Comparison of ENCODE assay signal across 16 cellular contexts in the genomic region with DNA sequence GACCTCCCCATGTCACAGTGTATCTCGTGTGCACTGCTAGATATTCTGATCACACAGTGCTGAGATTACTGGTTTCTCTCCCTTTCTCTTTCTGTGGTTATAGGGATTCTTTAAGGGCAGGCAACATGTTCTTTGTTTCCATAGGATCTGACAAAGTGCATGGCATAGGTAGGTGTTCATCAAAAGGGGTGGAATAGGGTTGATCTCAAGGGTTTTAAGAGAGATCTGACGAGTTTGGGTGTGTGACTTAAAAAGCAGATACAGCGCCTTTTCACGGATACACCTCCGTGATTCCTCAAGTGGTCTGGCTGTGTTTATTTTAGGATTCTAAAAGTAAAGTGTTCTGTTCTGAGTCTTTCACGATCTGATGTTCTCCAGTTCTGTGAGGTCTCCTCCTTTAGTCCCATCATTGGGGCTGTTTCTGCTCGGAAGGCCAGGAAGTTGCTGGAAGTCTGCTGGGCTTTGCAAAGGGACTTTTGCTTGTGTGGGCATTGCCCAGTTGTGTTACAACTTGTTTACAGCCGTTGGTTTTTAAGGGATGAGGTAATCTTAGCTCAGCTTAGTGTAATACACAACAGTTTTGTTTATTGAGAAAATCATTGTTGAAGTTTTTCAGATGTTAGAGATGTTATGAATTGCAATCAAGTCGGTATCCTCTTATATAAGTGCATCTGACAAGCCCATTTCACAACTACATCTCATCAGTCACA. TPM values are rescaled to one million over a fixed set of nuclear protein-coding genes. Genes with fewer than 3 reads are reported as not detected.
DNase-seq lines count a peak whose midpoint lies in the region; ATAC-seq, FAIRE-seq and TF ChIP-seq lines count a peak whose summit lies in the region.
"Had no signal": no experiment of that assay in that cellular context is flagged by ENCODE, and none has a peak within 500 bp of the region (broad histone marks: within the 10 kb centered on the region; RNA-seq: fewer than 3 reads in every experiment).

No MANE protein-coding gene starts in this region.

- H3K4me1 ChIP-seq in keratinocyte (ENCODE audit: control insufficient read depth, extremely low read depth, insufficient read depth, low read length) (peaks cover 24% of the 10 kb centered on the region), tibial artery (peaks cover 0 to 90% (median 51%) of the 10 kb centered on the region in 4 donors)

- CTCF ChIA-PET in activated CD4-positive, alpha-beta T cell treated with anti-CD3 and anti-CD28 coated beads for 36 hours (lab: Charles Lee) = interaction anchor here (0.7 to 1.1 kb wide), 2 partner anchors 14 to 167 kb away, joined by 3 read pairs; no protein-coding TSS in a partner anchor

- no peaks in the 10 kb centered on the region for H3K9me3 Mint-ChIP-seq in activated CD4-positive, alpha-beta T cell treated with anti-CD3 and anti-CD28 coated beads for 36 hours (ENCODE audit: low read depth)
- no peaks in the 10 kb centered on the region for H3K9me3 Mint-ChIP-seq in brain
- H3K9me3 Mint-ChIP-seq: activated B cell treated with CpG ODN at 0.5 μM for 24 hours had no signal

- no peaks in the 10 kb centered on the region for H3K36me3 Mint-ChIP-seq in activated CD4-positive, alpha-beta T cell treated with anti-CD3 and anti-CD28 coated beads for 36 hours (ENCODE audit: low read depth)
- peaks cover 25% of the 10 kb centered on the region for H3K36me3 Mint-ChIP-seq in brain

- no peak for DNase-seq in activated CD4-positive, alpha-beta T cell treated with anti-CD3 and anti-CD28 coated beads for 36 hours
- no peak for DNase-seq in activated CD4-positive, alpha-beta T cell treated with anti-CD3 and anti-CD28 coated beads, Interleukin-2, amount 50 U/mL, for 4 hours
- DNase-seq in keratinocyte (ENCODE audit: low read depth, low spot score) (peak; percentile 73), tibial artery (no peak), posterior cingulate gyrus (no peak)
- DNase-seq in activated CD4-positive, alpha-beta T cell treated with anti-CD3 and anti-CD28 coated beads, Interleukin-2, amount 50 U/mL, for 48 hours = no peak
- DNase-seq: activated B cell treated with CpG ODN at 0.5 μM for 24 hours; activated effector memory CD4-positive, alpha-beta T cell treated with Interleukin-2 at 50 U/mL for 16 hours; GDM1; KG1; SHP77; stimulated activated CD4-positive, alpha-beta T cell treated with anti-CD3 and anti-CD28 coated beads, Interleukin-2, amount 100 ng/mL, for 48 hours; upper lobe of left lung had no signal

- no peak overlapping the region for H3K27ac Mint-ChIP-seq in activated CD4-positive, alpha-beta T cell treated with anti-CD3 and anti-CD28 coated beads for 36 hours
- H3K27ac Mint-ChIP-seq in brain = peak overlapping the region in 3 of 5 experiments; percentile 6 to 80 (median 57)
- H3K27ac Mint-ChIP-seq: activated B cell treated with CpG ODN at 0.5 μM for 24 hours had no signal

- H3K4me3 Mint-ChIP-seq in activated CD4-positive, alpha-beta T cell treated with anti-CD3 and anti-CD28 coated beads for 36 hours = no peak overlapping the region
- no peak overlapping the region for H3K4me3 Mint-ChIP-seq in brain
- H3K4me3 Mint-ChIP-seq: activated B cell treated with CpG ODN at 0.5 μM for 24 hours had no signal

- H2AFZ ChIP-seq in keratinocyte (ENCODE audit: control insufficient read depth, low read length) = peak overlapping the region; percentile 62

- no peaks in the 10 kb centered on the region for H3K27me3 Mint-ChIP-seq in activated CD4-positive, alpha-beta T cell treated with anti-CD3 and anti-CD28 coated beads for 36 hours
- H3K27me3 Mint-ChIP-seq in brain = peaks cover 2% of the 10 kb centered on the region
- H3K27me3 Mint-ChIP-seq: activated B cell treated with CpG ODN at 0.5 μM for 24 hours had no signal

- H3K27me3 ChIP-seq in keratinocyte (ENCODE audit: control insufficient read depth, extremely low read depth, insufficient read depth, low read length) (no peaks in the 10 kb centered on the region), tibial artery (no peaks in the 10 kb centered on the region)
- H3K27me3 ChIP-seq: upper lobe of left lung had no signal

- peak overlapping the region; percentile 93 for H3K4me2 ChIP-seq in keratinocyte (ENCODE audit: control insufficient read depth, extremely low read depth, insufficient read depth, low read depth, low read length)

- H4K20me1 ChIP-seq in keratinocyte (ENCODE audit: control insufficient read depth, extremely low read depth, insufficient read depth, low read length) = peaks cover 3% of the 10 kb centered on the region

- TF ChIP-seq CTCF in brain (conservative IDR thresholded peaks at IDR 0.05) (no peak), keratinocyte (optimal IDR thresholded peaks at IDR 0.05 in 1 of 3, IDR thresholded peaks at IDR 0.05 in 1 of 3, conservative IDR thresholded peaks at IDR 0.05 in 1 of 3; ENCODE audit: extremely low read depth in 1 of 3, insufficient read depth in 2 of 3, low read length in 3 of 3) (no peak), tibial artery (IDR thresholded peaks at IDR 0.05) (no peak)

- dilution Hi-C loops in keratinocyte (cut with MboI; ENCODE audit: extremely low pct_ligation_motif_present, low sequenced_read_pairs) = no loop called here

- H3K79me2 ChIP-seq in keratinocyte (ENCODE audit: control insufficient read depth, insufficient read depth, low read length) = peaks cover 91% of the 10 kb centered on the region

- POLR2A ChIA-PET in activated CD4-positive, alpha-beta T cell treated with anti-CD3 and anti-CD28 coated beads for 36 hours (lab: Charles Lee) = no interaction called here

- ATAC-seq in activated CD4-positive, alpha-beta T cell treated with anti-CD3 and anti-CD28 coated beads for 36 hours = peak; percentile 12
- no peak for ATAC-seq in HG03095 (IDR thresholded peaks at IDR 0.05; ENCODE audit: unreplicated experiment)

- FAIRE-seq in keratinocyte (lab: Jason Lieb, UNC) = peak; percentile 86
- FAIRE-seq: A204.1 had no signal

- peak overlapping the region; percentile 74 for H3K9ac ChIP-seq in keratinocyte (ENCODE audit: control insufficient read depth, extremely low read depth, insufficient read depth, low read length)

- no peaks in the 10 kb centered on the region for H3K9me1 ChIP-seq in keratinocyte (ENCODE audit: control insufficient read depth, extremely low read depth, insufficient read depth, low read length)

- intact Hi-C loops in activated CD4-positive, alpha-beta T cell treated with anti-CD3 and anti-CD28 coated beads for 36 hours (cut with DNase I, micrococcal nuclease) = no loop called here
- intact Hi-C loops in tibial artery (cut with DNase I; ENCODE audit: low total_unique reads) = no loop called here
- intact Hi-C loops in posterior cingulate gyrus (cut with DNase I) = no loop called here

- H3K9me3 ChIP-seq in keratinocyte (ENCODE audit: control insufficient read depth, low read depth, low read length) (no peaks in the 10 kb centered on the region), tibial artery (no peaks in the 10 kb centered on the region)
- H3K9me3 ChIP-seq: upper lobe of left lung had no signal

- H3K36me3 ChIP-seq in keratinocyte (ENCODE audit: control insufficient read depth in 2 of 2, extremely low read depth in 1 of 2, insufficient read depth in 2 of 2, low read length in 2 of 2) = no peaks in the 10 kb centered on the region
- no peaks in the 10 kb centered on the region for H3K36me3 ChIP-seq in tibial artery
- H3K36me3 ChIP-seq: upper lobe of left lung had no signal

- peak overlapping the region; percentile 92 for H3K27ac ChIP-seq in keratinocyte (ENCODE audit: control insufficient read depth, insufficient read depth, low read length)
- H3K27ac ChIP-seq in tibial artery = peak overlapping the region; percentile 42 to 60

- H3K4me3 ChIP-seq in keratinocyte (ENCODE audit: control insufficient read depth in 2 of 3, extremely low read depth in 1 of 3, insufficient read depth in 2 of 3, low read depth in 1 of 3, low read length in 3 of 3) = peak overlapping the region in 2 of 3 experiments; percentile 33 to 41
- H3K4me3 ChIP-seq in tibial artery = no peak overlapping the region
- H3K4me3 ChIP-seq: upper lobe of left lung had no signal

- peaks cover 64% of the 10 kb centered on the region for H3K4me1 Mint-ChIP-seq in activated CD4-positive, alpha-beta T cell treated with anti-CD3 and anti-CD28 coated beads for 36 hours
- peaks cover 68% of the 10 kb centered on the region for H3K4me1 Mint-ChIP-seq in brain
- H3K4me1 Mint-ChIP-seq: activated B cell treated with CpG ODN at 0.5 μM for 24 hours had no signal

RNA-seq across cellular contexts. Expression of a gene that starts 34.8 kb away (rescaled TPM):
- total RNA-seq in activated CD4-positive, alpha-beta T cell treated with anti-CD3 and anti-CD28 coated beads for 36 hours = 10 to 100 TPM; 26.3 to 43.7 TPM
- polyA plus RNA-seq in brain (ENCODE audit: insufficient read depth, low read depth, low replicate concordance) (11.4 TPM), keratinocyte (13.3 to 30.0 TPM (median 14.5 TPM) in 3 replicates)
- polyA plus RNA-seq in keratinocyte (2011; ENCODE audit: low read depth) = 11.4 TPM
- 11.8 and 16.3 TPM in 2 replicates for polyA plus RNA-seq in keratinocyte (2011; cell fraction: cytosol; rRNA removed)
- 128 and 154 TPM in 2 replicates for polyA plus RNA-seq in keratinocyte (2011; cell fraction: nucleus; rRNA removed)
- polyA plus RNA-seq in keratinocyte (2012; ENCODE audit: low replicate concordance) = 16.4 and 36.9 TPM in 2 replicates
- 90.6 to 247 TPM (median 137 TPM) in 3 replicates for polyA minus RNA-seq in keratinocyte
- 58.3 TPM for polyA minus RNA-seq in keratinocyte (2011; cell fraction: cytosol; rRNA and poly(A)+ RNA removed)
- 247 and 446 TPM in 2 replicates for polyA minus RNA-seq in keratinocyte (2011; cell fraction: nucleus; rRNA and poly(A)+ RNA removed)

Comparison
In these comparisons a context has a peak if more than half of its experiments do, and no peak if none do; other contexts are left out.
1. H3K4me3 ChIP-seq: peak in keratinocyte (2 of 3); none in tibial artery (0 of 2).